Comparison of ENCODE assay signal across 12 cellular contexts in the genomic region with DNA sequence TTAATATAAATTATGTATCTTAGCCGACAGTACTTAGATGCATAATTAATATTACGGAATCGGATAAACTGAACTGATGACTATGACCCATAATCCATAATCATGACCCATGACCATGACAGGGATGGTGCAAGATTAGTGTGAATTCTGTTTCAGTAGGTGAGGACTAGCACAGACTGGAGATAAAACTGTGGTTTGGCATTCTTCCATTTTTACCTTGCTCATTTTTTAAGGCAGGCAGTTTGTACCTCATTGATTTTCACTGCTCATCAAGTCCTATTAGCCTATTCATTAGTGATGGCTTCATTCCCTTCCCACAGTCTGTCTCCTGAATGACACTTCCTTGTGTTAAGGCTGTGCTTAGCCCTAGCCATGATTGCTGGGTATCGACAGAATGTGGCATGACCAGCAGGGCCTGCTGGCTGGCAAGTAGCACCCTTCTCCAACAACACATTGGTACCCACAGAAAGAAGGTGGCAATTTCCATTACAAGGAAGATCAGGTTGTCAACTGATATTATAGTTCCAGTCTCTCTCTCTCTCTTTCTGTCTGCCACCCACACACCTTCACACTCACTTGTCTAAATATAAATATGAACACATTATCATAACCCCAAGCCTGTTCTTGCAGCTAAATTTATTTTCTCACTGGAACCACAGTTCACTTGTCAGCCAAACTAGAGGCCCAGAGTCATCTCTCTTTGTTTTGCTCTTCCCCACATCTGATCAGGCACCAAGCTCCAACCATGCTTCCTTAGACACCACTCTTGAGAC.
A peak's percentile ranks its signal among the peaks of the same experiment; 100 is the strongest.
DNase-seq lines count a peak whose midpoint lies in the region; ATAC-seq, FAIRE-seq and TF ChIP-seq lines count a peak whose summit lies in the region.
"Had no signal": no experiment of that assay in that cellular context is flagged by ENCODE, and none has a peak within 500 bp of the region (broad histone marks: within the 10 kb centered on the region; RNA-seq: fewer than 3 reads in every experiment).

No MANE protein-coding gene starts in this region.

- H3K4me2 ChIP-seq in keratinocyte (ENCODE audit: control insufficient read depth, extremely low read depth, insufficient read depth, low read depth, low read length) (no peak overlapping the region), SK-N-SH (no peak overlapping the region)

- CTCF ChIA-PET in SK-N-SH (lab: Yijun Ruan, JAX) = interaction anchor here (1.1 kb wide), 1 partner anchor 36 kb away, joined by 3 read pairs; no protein-coding TSS in a partner anchor

- no peaks in the 10 kb centered on the region for H3K9me2 ChIP-seq in SK-N-SH

- TF ChIP-seq CTCF in keratinocyte (optimal IDR thresholded peaks at IDR 0.05 in 1 of 3, IDR thresholded peaks at IDR 0.05 in 1 of 3, conservative IDR thresholded peaks at IDR 0.05 in 1 of 3; ENCODE audit: extremely low read depth in 1 of 3, insufficient read depth in 2 of 3, low read length in 3 of 3) (no peak), lower lobe of right lung (IDR thresholded peaks at IDR 0.05) (no peak), SK-N-SH (IDR thresholded peaks at IDR 0.05) (no peak)

- no peak overlapping the region for H2AFZ ChIP-seq in keratinocyte (ENCODE audit: control insufficient read depth, low read length)
- no peak overlapping the region for H2AFZ ChIP-seq in SK-N-SH (ENCODE audit: low read depth)

- H3K36me3 ChIP-seq in keratinocyte (ENCODE audit: control insufficient read depth in 2 of 2, extremely low read depth in 1 of 2, insufficient read depth in 2 of 2, low read length in 2 of 2) (no peaks in the 10 kb centered on the region), lower lobe of right lung (no peaks in the 10 kb centered on the region), SK-N-SH (replicated peaks in 1 of 2; ENCODE audit: control insufficient read depth in 1 of 2, insufficient read depth in 2 of 2, low read length in 1 of 2) (no peaks in the 10 kb centered on the region)

- H3K9ac ChIP-seq in keratinocyte (ENCODE audit: control insufficient read depth, extremely low read depth, insufficient read depth, low read length) (no peak overlapping the region), SK-N-SH (no peak overlapping the region)

- ATAC-seq in GM18505 (IDR thresholded peaks at IDR 0.05; ENCODE audit: unreplicated experiment) (peak; percentile 64), GM21390 (IDR thresholded peaks at IDR 0.05; ENCODE audit: unreplicated experiment) (peak; percentile 48), HG03469 (IDR thresholded peaks at IDR 0.05; ENCODE audit: unreplicated experiment) (peak; percentile 53), lower lobe of right lung (no peak)

- no peaks in the 10 kb centered on the region for H3F3A ChIP-seq in SK-N-SH (replicated peaks; ENCODE audit: insufficient read depth)

- H4K20me1 ChIP-seq in keratinocyte (ENCODE audit: control insufficient read depth, extremely low read depth, insufficient read depth, low read length) (no peaks in the 10 kb centered on the region), SK-N-SH (ENCODE audit: insufficient read depth) (no peaks in the 10 kb centered on the region)

- TF ChIP-seq POLR2A in GM18505 (IDR thresholded peaks at IDR 0.05; ENCODE audit: borderline replicate concordance, extremely low read depth, insufficient read depth, insufficient read length) = no peak

- dilution Hi-C loops in keratinocyte (cut with MboI; ENCODE audit: extremely low pct_ligation_motif_present, low sequenced_read_pairs) = no loop called here

- no peak for TF ChIP-seq RAD21 in SK-N-SH (IDR thresholded peaks at IDR 0.05; ENCODE audit: low read length)

- H3K4me3 ChIP-seq in keratinocyte (ENCODE audit: control insufficient read depth in 2 of 3, extremely low read depth in 1 of 3, insufficient read depth in 2 of 3, low read depth in 1 of 3, low read length in 3 of 3) = no peak overlapping the region
- no peak overlapping the region for H3K4me3 ChIP-seq in lower lobe of right lung
- H3K4me3 ChIP-seq in SK-N-SH (ENCODE audit: low read depth in 2 of 2, low read length in 1 of 2) = no peak overlapping the region

- intact Hi-C loops in lower lobe of right lung (cut with DNase I) = no loop called here

- FAIRE-seq in keratinocyte (lab: Jason Lieb, UNC) = peak; percentile 62

- no peaks in the 10 kb centered on the region for H3K9me1 ChIP-seq in keratinocyte (ENCODE audit: control insufficient read depth, extremely low read depth, insufficient read depth, low read length)

- no peak for TF ChIP-seq EP300 in SK-N-SH (IDR thresholded peaks at IDR 0.05; ENCODE audit: borderline replicate concordance in 1 of 2, low read depth in 1 of 2, low read length in 1 of 2)

- DNase-seq in keratinocyte (ENCODE audit: low read depth, low spot score) (no peak), KG1 (lab: John Stamatoyannopoulos, UW) (no peak), lower lobe of right lung (no peak), SK-N-SH (no peak), activated T-cell treated with anti-CD3 and anti-CD28 coated beads for 4 hours (no peak)
- DNase-seq: activated B cell treated with CpG ODN at 0.5 μM for 24 hours, IMR-90, NCI-H446 treated with DMSO at 0.1 percent for 48 hours, SHP77 had no signal

- no peaks in the 10 kb centered on the region for H3K4me1 ChIP-seq in keratinocyte (ENCODE audit: control insufficient read depth, extremely low read depth, insufficient read depth, low read length)
- no peaks in the 10 kb centered on the region for H3K4me1 ChIP-seq in lower lobe of right lung
- H3K4me1 ChIP-seq in SK-N-SH (ENCODE audit: control insufficient read depth in 1 of 2, insufficient read depth in 2 of 2, low read depth in 1 of 2, low read length in 1 of 2) = no peaks in the 10 kb centered on the region

- H3K27ac ChIP-seq in keratinocyte (ENCODE audit: control insufficient read depth, insufficient read depth, low read length) (no peak overlapping the region), lower lobe of right lung (no peak overlapping the region), SK-N-SH (ENCODE audit: low read depth in 2 of 2, low read length in 1 of 2) (no peak overlapping the region)

- POLR2A ChIA-PET in SK-N-SH (lab: Yijun Ruan, JAX) = no interaction called here

- H3K27me3 ChIP-seq in keratinocyte (ENCODE audit: control insufficient read depth, extremely low read depth, insufficient read depth, low read length) (no peaks in the 10 kb centered on the region), lower lobe of right lung (ENCODE audit: low read depth) (no peaks in the 10 kb centered on the region), SK-N-SH (ENCODE audit: insufficient read depth) (no peaks in the 10 kb centered on the region)

- H3K9me3 ChIP-seq in keratinocyte (ENCODE audit: control insufficient read depth, low read depth, low read length) = no peaks in the 10 kb centered on the region
- H3K9me3 ChIP-seq in lower lobe of right lung = no peaks in the 10 kb centered on the region
- no peaks in the 10 kb centered on the region for H3K9me3 ChIP-seq in SK-N-SH

- H3K79me2 ChIP-seq in keratinocyte (ENCODE audit: control insufficient read depth, insufficient read depth, low read length) = no peaks in the 10 kb centered on the region
- no peaks in the 10 kb centered on the region for H3K79me2 ChIP-seq in SK-N-SH (ENCODE audit: insufficient read depth)

- WGBS in SK-N-SH (ENCODE audit: low lambda C conversion rate) = 74% methylated on average over 4 of the region's 4 CpGs

TF ChIP-seq in SK-N-SH, 30 proteins besides CTCF, POLR2A, EP300 and RAD21 (continues in another document):
- TF ChIP-seq NFIC (IDR thresholded peaks at IDR 0.05; ENCODE audit: borderline replicate concordance) (no peak), RFX5 (IDR thresholded peaks at IDR 0.05; ENCODE audit: low read length) (no peak), FOXM1 (IDR thresholded peaks at IDR 0.05; ENCODE audit: low read depth) (no peak), NRF1 (IDR thresholded peaks at IDR 0.05; ENCODE audit: low read depth, low read length) (no peak)
- TF ChIP-seq, protein P1, sequence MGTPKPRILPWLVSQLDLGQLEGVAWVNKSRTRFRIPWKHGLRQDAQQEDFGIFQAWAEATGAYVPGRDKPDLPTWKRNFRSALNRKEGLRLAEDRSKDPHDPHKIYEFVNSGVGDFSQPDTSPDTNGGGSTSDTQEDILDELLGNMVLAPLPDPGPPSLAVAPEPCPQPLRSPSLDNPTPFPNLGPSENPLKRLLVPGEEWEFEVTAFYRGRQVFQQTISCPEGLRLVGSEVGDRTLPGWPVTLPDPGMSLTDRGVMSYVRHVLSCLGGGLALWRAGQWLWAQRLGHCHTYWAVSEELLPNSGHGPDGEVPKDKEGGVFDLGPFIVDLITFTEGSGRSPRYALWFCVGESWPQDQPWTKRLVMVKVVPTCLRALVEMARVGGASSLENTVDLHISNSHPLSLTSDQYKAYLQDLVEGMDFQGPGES (IDR thresholded peaks at IDR 0.05; ENCODE audit: low read depth, low read length) = no peak
- TF ChIP-seq, protein P2, sequence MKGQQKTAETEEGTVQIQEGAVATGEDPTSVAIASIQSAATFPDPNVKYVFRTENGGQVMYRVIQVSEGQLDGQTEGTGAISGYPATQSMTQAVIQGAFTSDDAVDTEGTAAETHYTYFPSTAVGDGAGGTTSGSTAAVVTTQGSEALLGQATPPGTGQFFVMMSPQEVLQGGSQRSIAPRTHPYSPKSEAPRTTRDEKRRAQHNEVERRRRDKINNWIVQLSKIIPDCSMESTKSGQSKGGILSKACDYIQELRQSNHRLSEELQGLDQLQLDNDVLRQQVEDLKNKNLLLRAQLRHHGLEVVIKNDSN (IDR thresholded peaks at IDR 0.05; ENCODE audit: borderline replicate concordance, low read depth) = no peak

Comparison
In these comparisons a context has a peak if more than half of its experiments do, and no peak if none do; other contexts are left out.
1. ATAC-seq: peak in GM18505 (single experiment), GM21390 (single experiment) and HG03469 (single experiment); none in lower lobe of right lung (0 of 2).